Comparison of ENCODE assay signal across 16 cellular contexts in genomic region chr20:53154540-53154939, GRCh38.
A peak's percentile ranks its signal among the peaks of the same experiment; 100 is the strongest.
DNase-seq lines count a peak whose midpoint lies in the region; ATAC-seq and TF ChIP-seq lines count a peak whose summit lies in the region.
"Had no signal": no experiment of that assay in that cellular context is flagged by ENCODE, and none has a peak within 500 bp of the region (broad histone marks: within the 10 kb centered on the region; RNA-seq: fewer than 3 reads in every experiment).

No MANE protein-coding gene starts in this region.

- H3K27me3 ChIP-seq in GM06990 (replicated peaks; ENCODE audit: control insufficient read depth, insufficient read depth, low read length): no peaks in the 10 kb centered on the region
- H3K27me3 ChIP-seq: right atrium auricular region, suprapubic skin had no signal

- H3K36me3 ChIP-seq in GM06990 (ENCODE audit: control insufficient read depth, insufficient read depth, low read length): no peaks in the 10 kb centered on the region
- H3K36me3 ChIP-seq in OCI-LY7 (ENCODE audit: insufficient read depth, low read length): no peaks in the 10 kb centered on the region
- H3K36me3 ChIP-seq: right atrium auricular region, suprapubic skin had no signal

- H3K9me3 ChIP-seq in OCI-LY7 (ENCODE audit: low read length): no peaks in the 10 kb centered on the region; the same call in 1 of the 2 replicates
- H3K9me3 ChIP-seq: right atrium auricular region, suprapubic skin had no signal

- peak; percentile 34 for DNase-seq in GM06990 (ENCODE audit: extremely low read depth, insufficient read length)
- DNase-seq in astrocyte of the spinal cord (ENCODE audit: low read depth, low spot score): peak; percentile 9
- DNase-seq in DMS53 (lab: John Stamatoyannopoulos, UW): no peak
- DNase-seq in OCI-LY7 (ENCODE audit: low spot score): no peak
- no peak for DNase-seq in NOMO-1 (lab: John Stamatoyannopoulos, UW; ENCODE audit: unreplicated experiment in 2 of 2)
- DNase-seq: activated effector memory CD4-positive, alpha-beta T cell treated with anti-CD3 and anti-CD28 coated beads, Interleukin-2, amount 50 U/mL, for 16 hours; CD4-positive, alpha-beta T cell; islet precursor cell; NCI-H446 treated with DMSO at 0.1 percent for 48 hours had no signal

- in situ Hi-C loops in astrocyte of the spinal cord (cut with HindIII; ENCODE audit: low sequenced_read_pairs): no loop called here

- CTCF ChIA-PET in OCI-LY7 (lab: Charles Lee; ENCODE audit: unreplicated experiment): interaction anchor here (1.7 kb wide), 1 partner anchor 18 kb away, joined by 3 read pairs; no protein-coding TSS in a partner anchor

- H3K79me2 ChIP-seq in OCI-LY7 (ENCODE audit: insufficient read depth, low read depth, low read length): no peaks in the 10 kb centered on the region

- H3K4me3 ChIP-seq in GM06990 (replicated peaks; ENCODE audit: low read depth, low read length) (no peak overlapping the region), astrocyte of the spinal cord (ENCODE audit: low read depth, low read length) (no peak overlapping the region), OCI-LY7 (ENCODE audit: low read depth, low read length, poor library complexity, severe bottlenecking) (no peak overlapping the region)
- H3K4me3 ChIP-seq: right atrium auricular region, suprapubic skin had no signal

- POLR2A ChIA-PET in OCI-LY7 (lab: Charles Lee): interaction anchor here (0.7 to 1.4 kb wide), 3 partner anchors 8 to 12 kb away, joined by 3 to 4 read pairs (median 3); no protein-coding TSS in a partner anchor

- no peaks in the 10 kb centered on the region for H4K20me1 ChIP-seq in OCI-LY7 (ENCODE audit: insufficient read depth, low read length)

- peaks cover 25% of the 10 kb centered on the region for H3K4me1 ChIP-seq in OCI-LY7 (ENCODE audit: insufficient read depth, low read length, poor library complexity, severe bottlenecking)
- H3K4me1 ChIP-seq: right atrium auricular region, suprapubic skin had no signal

- ATAC-seq in GM19328 (IDR thresholded peaks at IDR 0.05; ENCODE audit: unreplicated experiment) (peak; percentile 39), HG03442 (IDR thresholded peaks at IDR 0.05; ENCODE audit: unreplicated experiment) (peak; percentile 75), GM18907 (IDR thresholded peaks at IDR 0.05; ENCODE audit: unreplicated experiment) (no peak)
- ATAC-seq: natural killer cell treated with Interleukin-12 subunit alpha and Interleukin-12 subunit beta and Interleukin-15 and Interleukin-18, amount 100 ng/mL, for 72 hours had no signal

- H2AFZ ChIP-seq in OCI-LY7 (ENCODE audit: low read length): no peak overlapping the region

- intact Hi-C loops in OCI-LY7 (cut with micrococcal nuclease; ENCODE audit: unreplicated experiment): no loop called here

- H3K27ac ChIP-seq in OCI-LY7 (ENCODE audit: low read depth, low read length, poor library complexity, severe bottlenecking): no peak overlapping the region
- H3K27ac ChIP-seq: right atrium auricular region, suprapubic skin, VCaP had no signal

- no peaks in the 10 kb centered on the region for H3K9me2 ChIP-seq in OCI-LY7 (ENCODE audit: insufficient read depth, low read length)

- no peak overlapping the region for H3K4me2 ChIP-seq in OCI-LY7 (ENCODE audit: low read length)

- no TSS peak for BruUV-seq in OCI-LY7 (replicated peaks; lab: Mats Ljungman, UMichigan)

- no peak for TF ChIP-seq CTCF in GM06990 (IDR thresholded peaks at IDR 0.05; ENCODE audit: insufficient read depth, low read length, poor library complexity, severe bottlenecking)
- TF ChIP-seq CTCF in astrocyte of the spinal cord (IDR thresholded peaks at IDR 0.05; ENCODE audit: low read depth, low read length): no peak
- no peak for TF ChIP-seq CTCF in OCI-LY7 (conservative IDR thresholded peaks at IDR 0.05; ENCODE audit: low read length)

Comparison
In these comparisons a context has a peak if more than half of its experiments do, and no peak if none do; other contexts are left out.
1. DNase-seq: peak in GM06990 (single experiment) and astrocyte of the spinal cord (single experiment); none in DMS53 (single experiment), OCI-LY7 (single experiment) and NOMO-1 (0 of 2).